ENCODE assay signal across 11 cellular contexts in genomic region chr19:41407271-41407670, GRCh38. TPM values are rescaled to one million over a fixed set of nuclear protein-coding genes. Genes with fewer than 3 reads are reported as not detected.
DNase-seq lines count a peak whose midpoint lies in the region; ATAC-seq and TF ChIP-seq lines count a peak whose summit lies in the region.
"Had no signal": no experiment of that assay in that cellular context is flagged by ENCODE, and none has a peak within 500 bp of the region (broad histone marks: within the 10 kb centered on the region; RNA-seq: fewer than 3 reads in every experiment).

No MANE protein-coding gene starts in this region.

- no peak overlapping the region; the same call in 1 of the 2 replicates for H3K4me2 ChIP-seq in KMS-11

- no peak overlapping the region for H3K4me3 ChIP-seq in KMS-11 (IDR thresholded peaks at IDR 0.05; ENCODE audit: insufficient read depth, low read depth, low read length)
- H3K4me3 ChIP-seq in tibial nerve: no peak overlapping the region
- H3K4me3 ChIP-seq: SJSA1, vagina had no signal

- H3K27me3 ChIP-seq in KMS-11 (ENCODE audit: insufficient read depth, low read depth): no peaks in the 10 kb centered on the region
- H3K27me3 ChIP-seq in tibial nerve: no peaks in the 10 kb centered on the region
- H3K27me3 ChIP-seq: SJSA1, vagina had no signal

- 48 to 62% methylated on average over 4 of the region's 4 CpGs for WGBS in tibial nerve, 2 donors

- H3K4me1 ChIP-seq in KMS-11 (ENCODE audit: low read depth, poor library complexity, severe bottlenecking) (peaks cover 55% of the 10 kb centered on the region), tibial nerve (peaks cover 0 to 72% (median 9%) of the 10 kb centered on the region in 4 donors)
- H3K4me1 ChIP-seq: SJSA1 had no signal

- no peaks in the 10 kb centered on the region for H4K20me1 ChIP-seq in KMS-11 (ENCODE audit: insufficient read depth)

- peak overlapping the region; percentile 12; the same call in 1 of the 2 replicates for H3K27ac ChIP-seq in KMS-11
- H3K27ac ChIP-seq in tibial nerve: peak overlapping the region in 3 of 4 donors; percentile 35 to 59 (median 42)
- H3K27ac ChIP-seq: SJSA1, vagina had no signal

- no peak for TF ChIP-seq EP300 in tibial nerve (IDR thresholded peaks at IDR 0.05)

- TF ChIP-seq CTCF in KMS-11 (conservative IDR thresholded peaks at IDR 0.05; ENCODE audit: low read depth, low read length) (no peak), tibial nerve (IDR thresholded peaks at IDR 0.05) (no peak)

- no peaks in the 10 kb centered on the region; the same call in 1 of the 2 replicates for H3K79me2 ChIP-seq in KMS-11 (ENCODE audit: insufficient read depth, low read depth)

- H3K9ac ChIP-seq in KMS-11: no peak overlapping the region

- no peak for ATAC-seq in HG02571 (IDR thresholded peaks at IDR 0.05; ENCODE audit: unreplicated experiment)

- no peak for TF ChIP-seq POLR2A in tibial nerve (IDR thresholded peaks at IDR 0.05)

- no peak overlapping the region for H2AFZ ChIP-seq in KMS-11 (ENCODE audit: low read depth)

- DNase-seq in UCSD-AML1 (lab: John Stamatoyannopoulos, UW; ENCODE audit: unreplicated experiment) (peak; percentile 58), islet precursor cell (peak; percentile 95), tibial nerve (ENCODE audit: low spot score in 2 of 2) (no peak), T1000 (lab: John Stamatoyannopoulos, UW) (no peak), COR-L47 (lab: John Stamatoyannopoulos, UW) (no peak)
- DNase-seq: effector CD4-positive, alpha-beta T cell; NCI-H226 had no signal

- H3K36me3 ChIP-seq in KMS-11 (ENCODE audit: insufficient read depth) (no peaks in the 10 kb centered on the region), tibial nerve (peaks cover 0 to 34% (median 0%) of the 10 kb centered on the region in 3 donors)
- H3K36me3 ChIP-seq: SJSA1 had no signal

- no peaks in the 10 kb centered on the region for H3K9me3 ChIP-seq in tibial nerve
- H3K9me3 ChIP-seq: SJSA1, vagina had no signal

RNA-seq across cellular contexts. Expression of gene BCKDHA, which starts 9.7 kb away (rescaled TPM):
- 10 to 100 TPM; 48.6 to 61.4 (median 54.2) TPM for total RNA-seq in tibial nerve

RNA-seq across cellular contexts. Expression of gene EXOSC5, which starts 10.1 kb away (rescaled TPM):
- 10 to 100 TPM; 14.0 to 21.3 (median 19.8) TPM for total RNA-seq in tibial nerve

RNA-seq across cellular contexts. Expression of gene B3GNT8, which starts 19.9 kb away (rescaled TPM):
- total RNA-seq in tibial nerve: 1 to 10 TPM; 3.8 to 9.0 (median 5.7) TPM
- total RNA-seq: SJSA1 had no signal

RNA-seq across cellular contexts. Expression of gene TMEM91, which starts 30.9 kb away (rescaled TPM):
- total RNA-seq in tibial nerve: 10 to 100 TPM; 20.3 to 50.8 (median 31.5) TPM

RNA-seq across cellular contexts. Expression of gene DMAC2, which starts 32.4 kb away (rescaled TPM):
- total RNA-seq in tibial nerve: 10 to 100 TPM; 28.8 to 38.7 (median 35.7) TPM

Comparison
In these comparisons a context has a peak if more than half of its experiments do, and no peak if none do; other contexts are left out.
1. DNase-seq: peak in UCSD-AML1 (single experiment) and islet precursor cell (single experiment); none in tibial nerve (0 of 2), T1000 (single experiment) and COR-L47 (single experiment).